Comparison of ENCODE assay signal across 12 cellular contexts in genomic region chr3:33030802-33031201, GRCh38.
DNase-seq lines count a peak whose midpoint lies in the region; ATAC-seq and TF ChIP-seq lines count a peak whose summit lies in the region.
"Had no signal": no experiment of that assay in that cellular context is flagged by ENCODE, and none has a peak within 500 bp of the region (broad histone marks: within the 10 kb centered on the region; RNA-seq: fewer than 3 reads in every experiment).

No MANE protein-coding gene starts in this region.

- no peak overlapping the region for H2BK5ac ChIP-seq in mesendoderm (ENCODE audit: low read length)

- H3K27ac ChIP-seq in mesendoderm (ENCODE audit: low read depth, low read length), result no peak overlapping the region
- H3K27ac ChIP-seq: cardiac muscle cell had no signal

- H4K8ac ChIP-seq in mesendoderm (ENCODE audit: low read depth, low read length), result no peak overlapping the region

- no peaks in the 10 kb centered on the region for H3K27me3 ChIP-seq in mesendoderm (ENCODE audit: insufficient read depth, low read length, poor library complexity)
- H3K27me3 ChIP-seq: cardiac muscle cell had no signal

- H3K79me1 ChIP-seq in mesendoderm (ENCODE audit: low read length), result no peaks in the 10 kb centered on the region

- H3K4me3 ChIP-seq in mesendoderm (ENCODE audit: low read length), result no peak overlapping the region
- H3K4me3 ChIP-seq: cardiac muscle cell had no signal

- no peaks in the 10 kb centered on the region for H3K27me3 Mint-ChIP-seq in activated CD8-positive, alpha-beta T cell treated with anti-CD3 and anti-CD28 coated beads for 36 hours

- no peaks in the 10 kb centered on the region for H3K36me3 ChIP-seq in mesendoderm (ENCODE audit: control insufficient read depth, insufficient read depth, low read length)
- H3K36me3 ChIP-seq: cardiac muscle cell had no signal

- H3K79me2 ChIP-seq in mesendoderm (ENCODE audit: control insufficient read depth, insufficient read depth, low read length), result no peaks in the 10 kb centered on the region

- intact Hi-C loops in activated CD8-positive, alpha-beta T cell treated with anti-CD3 and anti-CD28 coated beads for 36 hours (cut with micrococcal nuclease), result loop anchor here (2.0 to 5.0 kb wide), 3 partner anchors 16 to 41 kb away; no protein-coding TSS in a partner anchor
- intact Hi-C loops in sciatic nerve (cut with DNase I), result no loop called here

- no peak overlapping the region for H2AK5ac ChIP-seq in mesendoderm (ENCODE audit: low read length)

- peaks cover 2% of the 10 kb centered on the region for H3K9me3 Mint-ChIP-seq in activated CD8-positive, alpha-beta T cell treated with anti-CD3 and anti-CD28 coated beads for 36 hours
- H3K9me3 Mint-ChIP-seq: nephron had no signal

- no peak overlapping the region for H3K56ac ChIP-seq in mesendoderm (ENCODE audit: low read length)

- H3K4me1 Mint-ChIP-seq in activated CD8-positive, alpha-beta T cell treated with anti-CD3 and anti-CD28 coated beads for 36 hours (ENCODE audit: low read depth), result peaks cover 23% of the 10 kb centered on the region
- H3K4me1 Mint-ChIP-seq: nephron had no signal

- H3K4me1 ChIP-seq in mesendoderm (ENCODE audit: control insufficient read depth, low read depth, low read length), result no peaks in the 10 kb centered on the region

- POLR2A ChIA-PET in HEK293T (lab: Yijun Ruan, JAX), result no interaction called here
- POLR2A ChIA-PET in activated CD8-positive, alpha-beta T cell treated with anti-CD3 and anti-CD28 coated beads for 36 hours (lab: Charles Lee), result interaction anchor here (1.0 to 1.8 kb wide), 7 partner anchors 15 to 44 kb away, joined by 3 to 7 read pairs (median 4); no protein-coding TSS in a partner anchor

- no peak overlapping the region for H3K23ac ChIP-seq in mesendoderm (ENCODE audit: low read length)

- no peak overlapping the region for H3K4ac ChIP-seq in mesendoderm (ENCODE audit: low read depth, low read length)

- no peak overlapping the region for H3K4me2 ChIP-seq in mesendoderm (ENCODE audit: low read length)

- peaks cover 36% of the 10 kb centered on the region for H3K36me3 Mint-ChIP-seq in activated CD8-positive, alpha-beta T cell treated with anti-CD3 and anti-CD28 coated beads for 36 hours (ENCODE audit: low read depth)

- no peak overlapping the region for H3K4me3 Mint-ChIP-seq in activated CD8-positive, alpha-beta T cell treated with anti-CD3 and anti-CD28 coated beads for 36 hours
- H3K4me3 Mint-ChIP-seq: nephron had no signal

- H3K18ac ChIP-seq in mesendoderm (ENCODE audit: low read length), result no peak overlapping the region

- peak; percentile 69 for DNase-seq in activated CD4-positive, alpha-beta T cell treated with anti-CD3 and anti-CD28 coated beads for 48 hours
- DNase-seq in activated CD4-positive, alpha-beta T cell treated with anti-CD3 and anti-CD28 coated beads, Interleukin-2, amount 50 U/mL, for 1 hour, result no peak
- DNase-seq in HEK293T (ENCODE audit: extremely low spot score) (peak; percentile 30), mesendoderm (peak; percentile 7), sciatic nerve (ENCODE audit: low spot score) (no peak)
- DNase-seq in activated CD8-positive, alpha-beta T cell treated with anti-CD3 and anti-CD28 coated beads for 36 hours, result peak; percentile 84
- DNase-seq: DMS79 treated with DMSO at 0.1 percent for 48 hours, islet precursor cell had no signal

- peak; percentile 36 for TF ChIP-seq CTCF in activated CD8-positive, alpha-beta T cell treated with anti-CD3 and anti-CD28 coated beads for 36 hours (IDR thresholded peaks at IDR 0.05)

- no CpG with 5 or more reads among the region's 3 CpGs for WGBS in mesendoderm (ENCODE audit: extremely low coverage, insufficient coverage, low lambda C conversion rate)

- no peak overlapping the region for H4K5ac ChIP-seq in mesendoderm (ENCODE audit: low read length)

- CTCF ChIA-PET in HEK293T (lab: Yijun Ruan, JAX), result no interaction called here
- CTCF ChIA-PET in activated CD8-positive, alpha-beta T cell treated with anti-CD3 and anti-CD28 coated beads for 36 hours (lab: Charles Lee), result interaction anchor here (0.5 to 6.2 kb wide), 18 partner anchors 10 to 547 kb away, joined by 3 to 48 read pairs (median 5); no protein-coding TSS in a partner anchor

- ATAC-seq in activated CD8-positive, alpha-beta T cell treated with anti-CD3 and anti-CD28 coated beads for 36 hours, result peak; percentile 92
- ATAC-seq in sciatic nerve (no peak), HG02763 (IDR thresholded peaks at IDR 0.05; ENCODE audit: unreplicated experiment) (no peak), GM19455 (IDR thresholded peaks at IDR 0.05; ENCODE audit: unreplicated experiment) (no peak)

- H2BK120ac ChIP-seq in mesendoderm (ENCODE audit: low read depth, low read length), result no peak overlapping the region

- H3K27ac Mint-ChIP-seq in activated CD8-positive, alpha-beta T cell treated with anti-CD3 and anti-CD28 coated beads for 36 hours, result no peak overlapping the region
- H3K27ac Mint-ChIP-seq: nephron had no signal

- H3K9ac ChIP-seq in mesendoderm (ENCODE audit: low read length), result no peak overlapping the region

- no peak overlapping the region for H2BK15ac ChIP-seq in mesendoderm (replicated peaks; ENCODE audit: low read depth)

TF ChIP-seq in HEK293T, 16 proteins besides CTCF, POLR2A, EP300 and RAD21:
- TF ChIP-seq, protein P1, sequence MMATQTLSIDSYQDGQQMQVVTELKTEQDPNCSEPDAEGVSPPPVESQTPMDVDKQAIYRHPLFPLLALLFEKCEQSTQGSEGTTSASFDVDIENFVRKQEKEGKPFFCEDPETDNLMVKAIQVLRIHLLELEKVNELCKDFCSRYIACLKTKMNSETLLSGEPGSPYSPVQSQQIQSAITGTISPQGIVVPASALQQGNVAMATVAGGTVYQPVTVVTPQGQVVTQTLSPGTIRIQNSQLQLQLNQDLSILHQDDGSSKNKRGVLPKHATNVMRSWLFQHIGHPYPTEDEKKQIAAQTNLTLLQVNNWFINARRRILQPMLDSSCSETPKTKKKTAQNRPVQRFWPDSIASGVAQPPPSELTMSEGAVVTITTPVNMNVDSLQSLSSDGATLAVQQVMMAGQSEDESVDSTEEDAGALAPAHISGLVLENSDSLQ (IDR thresholded peaks at IDR 0.05), result peak; percentile 84
- TF ChIP-seq TARDBP (IDR thresholded peaks at IDR 0.05) (no peak), LEF1 (IDR thresholded peaks at IDR 0.05; ENCODE audit: borderline replicate concordance) (no peak), FOXA1 (IDR thresholded peaks at IDR 0.05) (no peak)

Comparison
In these comparisons a context has a peak if more than half of its experiments do, and no peak if none do; other contexts are left out.
1. DNase-seq: peak in activated CD4-positive, alpha-beta T cell treated with anti-CD3 and anti-CD28 coated beads for 48 hours (single experiment), HEK293T (single experiment), activated CD8-positive, alpha-beta T cell treated with anti-CD3 and anti-CD28 coated beads for 36 hours (single experiment) and mesendoderm (single experiment); none in activated CD4-positive, alpha-beta T cell treated with anti-CD3 and anti-CD28 coated beads, Interleukin-2, amount 50 U/mL, for 1 hour (single experiment) and sciatic nerve (single experiment).